Comparison of ENCODE assay signal across 7 cellular contexts in the genomic region with DNA sequence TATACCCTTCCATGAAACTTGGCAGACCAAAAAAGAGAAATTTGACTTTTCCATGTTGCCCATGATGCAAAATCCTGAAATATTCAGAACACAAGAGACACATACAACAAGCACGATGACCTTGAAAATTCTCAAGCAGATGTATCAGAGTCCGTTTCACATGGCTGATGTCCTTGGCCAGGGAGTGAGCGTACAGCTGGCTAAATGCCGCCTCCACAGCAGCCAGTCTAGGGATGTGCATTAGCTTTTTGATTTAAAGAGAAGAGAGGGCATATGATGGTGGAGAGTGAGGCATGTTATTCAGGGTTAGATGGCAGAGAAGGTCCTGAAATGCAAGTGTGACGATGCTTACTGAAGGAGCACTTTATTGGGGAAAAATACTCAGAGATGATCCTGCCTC.
"Had no signal": no experiment of that assay in that cellular context is flagged by ENCODE, and none has a peak within 500 bp of the region (broad histone marks: within the 10 kb centered on the region; RNA-seq: fewer than 3 reads in every experiment).

No MANE protein-coding gene starts in this region.

- ATAC-seq: GM12878 had no signal

- DNase-seq: GDM1, GF-D8 had no signal

- FAIRE-seq: G401.6, GM12878, GM12891, GM12892, GM19239 had no signal

- H3K4me3 ChIP-seq: GM12878 had no signal
